Comparison of ENCODE assay signal across 5 cellular contexts in genomic region chr2:164221473-164221872, GRCh38.
"Had no signal": no experiment of that assay in that cellular context is flagged by ENCODE, and none has a peak within 500 bp of the region (broad histone marks: within the 10 kb centered on the region; RNA-seq: fewer than 3 reads in every experiment).

No MANE protein-coding gene starts in this region.

- DNase-seq: IMR-90 had no signal

- FAIRE-seq: HepG2, HTR-8/SVneo, K562 had no signal

- H3K4me3 ChIP-seq: K562 had no signal

- H3K27ac ChIP-seq: HL-60 had no signal
